ENCODE assay signal across 25 cellular contexts in the genomic region with DNA sequence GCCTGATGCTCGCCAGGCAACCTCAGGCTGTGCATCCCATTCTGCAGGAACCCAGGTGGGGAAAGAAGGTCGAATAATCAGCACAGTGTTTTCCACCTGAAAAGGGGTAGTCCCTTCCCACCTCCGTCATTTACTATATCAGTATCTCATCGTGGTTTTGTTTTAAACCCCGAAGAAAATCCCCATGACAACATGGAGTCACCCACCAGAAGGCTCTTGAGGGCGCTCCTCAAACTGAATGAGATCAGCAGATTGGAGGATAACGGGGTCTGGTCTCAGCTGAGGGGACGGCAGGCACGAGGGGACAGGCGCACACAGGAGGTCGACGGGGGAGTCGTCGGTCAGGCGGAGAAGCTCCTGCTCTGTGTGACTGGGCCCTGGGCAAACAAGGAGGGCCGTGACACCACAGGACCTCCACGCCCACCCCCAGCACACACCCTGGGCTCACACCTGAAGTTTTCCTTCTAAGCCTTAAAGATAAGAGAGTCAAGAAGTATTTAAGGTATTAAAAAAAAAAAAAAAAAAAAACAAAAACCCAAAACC. TPM values are rescaled to one million over a fixed set of nuclear protein-coding genes. Genes with fewer than 3 reads are reported as not detected.
A peak's percentile ranks its signal among the peaks of the same experiment; 100 is the strongest.
DNase-seq lines count a peak whose midpoint lies in the region; ATAC-seq and TF ChIP-seq lines count a peak whose summit lies in the region.
"Had no signal": no experiment of that assay in that cellular context is flagged by ENCODE, and none has a peak within 500 bp of the region (broad histone marks: within the 10 kb centered on the region; RNA-seq: fewer than 3 reads in every experiment).

No MANE protein-coding gene starts in this region.

- H3K79me2 ChIP-seq in smooth muscle cell (ENCODE audit: low read depth), result no peaks in the 10 kb centered on the region

- H3K4me1 Mint-ChIP-seq in activated B cell treated with CpG ODN at 0.5 μM for 24 hours (peaks cover 21% of the 10 kb centered on the region), endodermal cell (peaks cover 11% of the 10 kb centered on the region)

- H3K4me1 ChIP-seq in endodermal cell (ENCODE audit: control insufficient read depth, insufficient read depth, low read length) (peaks cover 7% of the 10 kb centered on the region), smooth muscle cell (ENCODE audit: low read depth) (no peaks in the 10 kb centered on the region)

- H3K4me2 ChIP-seq in smooth muscle cell, result no peak overlapping the region

- H3K9me3 ChIP-seq in endodermal cell (ENCODE audit: control insufficient read depth, low read length), result no peaks in the 10 kb centered on the region
- no peaks in the 10 kb centered on the region for H3K9me3 ChIP-seq in smooth muscle cell (replicated peaks; ENCODE audit: low read depth)
- H3K9me3 ChIP-seq: adrenal gland, heart right ventricle, spleen, tibial artery had no signal

- ATAC-seq in activated B cell treated with CpG ODN at 0.5 μM for 24 hours (ENCODE audit: low read depth), result no peak
- no peak for ATAC-seq in GM19463 (IDR thresholded peaks at IDR 0.05; ENCODE audit: unreplicated experiment)

- H3K4me3 Mint-ChIP-seq in activated B cell treated with CpG ODN at 0.5 μM for 24 hours, result no peak overlapping the region
- H3K4me3 Mint-ChIP-seq in endodermal cell, result no peak overlapping the region
- H3K4me3 Mint-ChIP-seq: T-cell had no signal

- H3K36me3 ChIP-seq in endodermal cell (ENCODE audit: control insufficient read depth, insufficient read depth, low read length) (peaks cover 96% of the 10 kb centered on the region), smooth muscle cell (ENCODE audit: low read depth) (peaks cover 18% of the 10 kb centered on the region)

- 91 to 94% methylated on average over 4 to 17 of the region's 17 CpGs for WGBS in endodermal cell (ENCODE audit: insufficient coverage in 1 of 2, insufficient read length in 1 of 2), 2 experiments
- WGBS in smooth muscle cell (ENCODE audit: low lambda C conversion rate), result 96% methylated on average over 17 of the region's 17 CpGs

- H3K9me3 Mint-ChIP-seq in activated B cell treated with CpG ODN at 0.5 μM for 24 hours (no peaks in the 10 kb centered on the region), endodermal cell (no peaks in the 10 kb centered on the region)
- H3K9me3 Mint-ChIP-seq: T-cell had no signal

- H3K27me3 ChIP-seq in endodermal cell (ENCODE audit: control insufficient read depth, insufficient read depth, low read length, poor library complexity, severe bottlenecking), result no peaks in the 10 kb centered on the region
- no peaks in the 10 kb centered on the region for H3K27me3 ChIP-seq in smooth muscle cell (ENCODE audit: low read depth)
- H3K27me3 ChIP-seq: adrenal gland, brain microvascular endothelial cell, heart right ventricle, spleen, tibial artery had no signal

- H3K36me3 Mint-ChIP-seq in activated B cell treated with CpG ODN at 0.5 μM for 24 hours (ENCODE audit: low read depth) (peaks cover 100% of the 10 kb centered on the region), endodermal cell (ENCODE audit: low read depth) (peaks cover 76% of the 10 kb centered on the region)

- H3F3A ChIP-seq in smooth muscle cell (ENCODE audit: low read depth), result no peaks in the 10 kb centered on the region

- H3K9ac ChIP-seq in endodermal cell (ENCODE audit: extremely low read depth, low read length, poor library complexity, severe bottlenecking), result no peak overlapping the region
- no peak overlapping the region for H3K9ac ChIP-seq in smooth muscle cell (ENCODE audit: low read depth)

- H3K27me3 Mint-ChIP-seq in activated B cell treated with CpG ODN at 0.5 μM for 24 hours, result no peaks in the 10 kb centered on the region
- no peaks in the 10 kb centered on the region for H3K27me3 Mint-ChIP-seq in endodermal cell (ENCODE audit: insufficient read depth)
- H3K27me3 Mint-ChIP-seq: T-cell had no signal

- no peak overlapping the region for H3K27ac ChIP-seq in endodermal cell (ENCODE audit: low read depth, low read length)
- no peak overlapping the region for H3K27ac ChIP-seq in smooth muscle cell (ENCODE audit: low read depth)
- H3K27ac ChIP-seq: brain microvascular endothelial cell, heart right ventricle had no signal

- DNase-seq in activated T-cell treated with anti-CD3 and anti-CD28 coated beads for 48 hours (ENCODE audit: low read depth), result peak; percentile 12
- no peak for DNase-seq in activated T-cell treated with anti-CD3 and anti-CD28 coated beads for 4 hours
- DNase-seq in activated B cell treated with CpG ODN at 0.5 μM for 24 hours, result no peak
- no peak for DNase-seq in endodermal cell
- DNase-seq in stimulated activated CD8-positive, alpha-beta memory T cell treated with anti-CD3 and anti-CD28 coated beads, Interleukin-4, amount 100 ng/mL, for 48 hours, result peak; percentile 38
- DNase-seq in glomerular visceral epithelial cell (ENCODE audit: extremely low spot score), result no peak
- no peak for DNase-seq in smooth muscle cell (lab: John Stamatoyannopoulos, UW; ENCODE audit: unreplicated experiment)
- DNase-seq: activated CD4-positive, alpha-beta T cell treated with anti-CD3 and anti-CD28 coated beads, Interleukin-2, amount 50 U/mL, for 4 hours; adrenal gland; brain microvascular endothelial cell; COR-L47; GDM1; heart right ventricle; Karpas-422; MV-4-11; NCI-H1694; NCI-H510A treated with DMSO at 0.1 percent for 48 hours; NK-92 treated with Interleukin-12 subunit alpha and Interleukin-12 subunit beta, amount 100 ng/mL, for 24 hours; spleen; stimulated activated CD4-positive, alpha-beta T cell treated with anti-CD3 and anti-CD28 coated beads, Interleukin-2, amount 100 ng/mL, for 48 hours; stimulated activated naive CD4-positive, alpha-beta T cell treated with Interleukin-2 at 50 U/mL for 16 hours; T-cell had no signal

- CTCF ChIA-PET in activated B cell treated with CpG ODN at 0.5 μM for 24 hours (lab: Charles Lee), result no interaction called here

- peaks cover 8% of the 10 kb centered on the region for H4K20me1 ChIP-seq in smooth muscle cell (ENCODE audit: low read depth)

- POLR2A ChIA-PET in activated B cell treated with CpG ODN at 0.5 μM for 24 hours (lab: Charles Lee), result interaction anchor here (0.7 to 10.8 kb wide), 2 partner anchors 21 to 42 kb away, joined by 8 to 142 read pairs; partner anchors contain the start of gene MARF1

- H3K27ac Mint-ChIP-seq in activated B cell treated with CpG ODN at 0.5 μM for 24 hours (peak overlapping the region; percentile 60), endodermal cell (peak overlapping the region; percentile 71)

- intact Hi-C loops in activated B cell treated with CpG ODN at 0.5 μM for 24 hours (cut with micrococcal nuclease), result no loop called here

- no peak overlapping the region for H2AFZ ChIP-seq in smooth muscle cell (ENCODE audit: low read depth)

- H3K4me3 ChIP-seq in endodermal cell (ENCODE audit: low read length) (no peak overlapping the region), smooth muscle cell (no peak overlapping the region)
- H3K4me3 ChIP-seq: adrenal gland, heart right ventricle, lung, spleen, tibial artery had no signal

- TF ChIP-seq CTCF in activated B cell treated with CpG ODN at 0.5 μM for 24 hours (IDR thresholded peaks at IDR 0.05) (no peak), endodermal cell (conservative IDR thresholded peaks at IDR 0.05) (no peak), smooth muscle cell (IDR thresholded peaks at IDR 0.05; ENCODE audit: borderline replicate concordance, insufficient read depth, poor library complexity, severe bottlenecking) (no peak)

RNA-seq across cellular contexts. Expression of gene MARF1, which starts 44.2 kb away (rescaled TPM):
- total RNA-seq in activated B cell treated with CpG ODN at 0.5 μM for 24 hours (160 and 186 TPM in 2 replicates), endodermal cell (10 to 100 TPM; 39.3 to 39.6 TPM), smooth muscle cell (17.4 and 19.1 TPM in 2 replicates)
- 29.8 TPM for polyA plus RNA-seq in endodermal cell (2013, experiment 1 of 2)
- 25.0 TPM for polyA plus RNA-seq in endodermal cell (2013, experiment 2 of 2)
- 6.0 and 9.2 TPM in 2 replicates for polyA plus RNA-seq in smooth muscle cell

RNA-seq across cellular contexts. Expression of gene NDE1, which starts 51.3 kb away (rescaled TPM):
- total RNA-seq in activated B cell treated with CpG ODN at 0.5 μM for 24 hours, result 140 and 163 TPM in 2 replicates
- 10 to 100 TPM; 60.5 to 69.2 TPM for total RNA-seq in endodermal cell
- polyA plus RNA-seq in endodermal cell (2013, experiment 1 of 2), result 75.0 TPM
- polyA plus RNA-seq in endodermal cell (2013, experiment 2 of 2), result 73.9 TPM
- 10.6 and 12.2 TPM in 2 replicates for total RNA-seq in smooth muscle cell
- polyA plus RNA-seq in smooth muscle cell, result 10.7 and 17.9 TPM in 2 replicates

Comparison
In these comparisons a context has a peak if more than half of its experiments do, and no peak if none do; other contexts are left out.
1. DNase-seq: peak in activated T-cell treated with anti-CD3 and anti-CD28 coated beads for 48 hours (single experiment) and stimulated activated CD8-positive, alpha-beta memory T cell treated with anti-CD3 and anti-CD28 coated beads, Interleukin-4, amount 100 ng/mL, for 48 hours (single experiment); none in activated T-cell treated with anti-CD3 and anti-CD28 coated beads for 4 hours (single experiment), activated B cell treated with CpG ODN at 0.5 μM for 24 hours (single experiment), endodermal cell (single experiment), glomerular visceral epithelial cell (single experiment) and smooth muscle cell (single experiment).